2 cellular contexts compared by ENCODE assay signal in the genomic region with DNA sequence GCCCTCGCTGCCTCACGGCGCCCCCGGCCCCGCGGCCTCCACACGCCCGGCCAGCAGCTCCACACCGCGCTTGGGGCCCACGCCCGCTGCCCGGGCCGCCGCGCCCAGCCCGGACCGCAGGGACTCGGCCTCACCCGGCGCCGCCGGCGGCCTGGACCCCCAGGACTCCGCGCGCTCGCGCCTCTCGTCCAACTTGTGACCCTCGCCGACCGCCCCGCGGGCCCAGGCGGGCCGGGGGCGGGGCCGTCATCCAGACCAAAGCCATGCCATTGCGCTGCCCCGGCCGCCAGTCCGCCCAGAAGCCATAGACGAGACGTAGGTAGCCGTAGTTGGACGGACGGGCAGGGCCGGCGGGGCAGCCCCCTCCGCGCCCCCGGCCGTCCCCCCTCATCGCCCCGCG.
A peak's percentile ranks its signal among the peaks of the same experiment; 100 is the strongest.
TF ChIP-seq lines count a peak whose summit lies in the region.

No MANE protein-coding gene starts in this region.

TF ChIP-seq in GM23338, 12 proteins besides CTCF, POLR2A, EP300 and RAD21 (continues in another document):
- TF ChIP-seq POLR2AphosphoS5 (IDR thresholded peaks at IDR 0.05; ENCODE audit: low read depth) (no peak), NANOG (IDR thresholded peaks at IDR 0.05; ENCODE audit: borderline replicate concordance) (no peak), JUNB (IDR thresholded peaks at IDR 0.05; ENCODE audit: unreplicated experiment) (no peak), ZNF462 (CRISPR knock-in tag; IDR thresholded peaks at IDR 0.05) (no peak), CREB1 (CRISPR knock-in tag; IDR thresholded peaks at IDR 0.05; ENCODE audit: low read depth) (no peak), ZNF114 (CRISPR knock-in tag; IDR thresholded peaks at IDR 0.05) (no peak), EZH2 (IDR thresholded peaks at IDR 0.05; ENCODE audit: low read depth, unreplicated experiment) (no peak), EZH2phosphoT487 (IDR thresholded peaks at IDR 0.05; ENCODE audit: unreplicated experiment) (no peak), ZNF331 (CRISPR knock-in tag; IDR thresholded peaks at IDR 0.05; ENCODE audit: low read depth) (no peak), STAT1 (IDR thresholded peaks at IDR 0.05; ENCODE audit: unreplicated experiment) (no peak)
- TF ChIP-seq, protein P1, sequence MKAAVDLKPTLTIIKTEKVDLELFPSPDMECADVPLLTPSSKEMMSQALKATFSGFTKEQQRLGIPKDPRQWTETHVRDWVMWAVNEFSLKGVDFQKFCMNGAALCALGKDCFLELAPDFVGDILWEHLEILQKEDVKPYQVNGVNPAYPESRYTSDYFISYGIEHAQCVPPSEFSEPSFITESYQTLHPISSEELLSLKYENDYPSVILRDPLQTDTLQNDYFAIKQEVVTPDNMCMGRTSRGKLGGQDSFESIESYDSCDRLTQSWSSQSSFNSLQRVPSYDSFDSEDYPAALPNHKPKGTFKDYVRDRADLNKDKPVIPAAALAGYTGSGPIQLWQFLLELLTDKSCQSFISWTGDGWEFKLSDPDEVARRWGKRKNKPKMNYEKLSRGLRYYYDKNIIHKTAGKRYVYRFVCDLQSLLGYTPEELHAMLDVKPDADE (IDR thresholded peaks at IDR 0.05) = no peak

TF ChIP-seq in K562, 482 proteins besides CTCF, POLR2A, EP300 and RAD21:
- no peak for TF ChIP-seq ZNF217 (CRISPR knock-in tag; IDR thresholded peaks at IDR 0.05)
- TF ChIP-seq POLR2G (IDR thresholded peaks at IDR 0.05; ENCODE audit: low read depth, low read length) = peak; percentile 37; the same call in 1 of the 2 replicates
- TF ChIP-seq ZBTB33 (CRISPR knock-in tag; IDR thresholded peaks at IDR 0.05) = peak; percentile 37; the same call in 1 of the 2 replicates
